Comparison of ENCODE assay signal across 7 cellular contexts in the genomic region with DNA sequence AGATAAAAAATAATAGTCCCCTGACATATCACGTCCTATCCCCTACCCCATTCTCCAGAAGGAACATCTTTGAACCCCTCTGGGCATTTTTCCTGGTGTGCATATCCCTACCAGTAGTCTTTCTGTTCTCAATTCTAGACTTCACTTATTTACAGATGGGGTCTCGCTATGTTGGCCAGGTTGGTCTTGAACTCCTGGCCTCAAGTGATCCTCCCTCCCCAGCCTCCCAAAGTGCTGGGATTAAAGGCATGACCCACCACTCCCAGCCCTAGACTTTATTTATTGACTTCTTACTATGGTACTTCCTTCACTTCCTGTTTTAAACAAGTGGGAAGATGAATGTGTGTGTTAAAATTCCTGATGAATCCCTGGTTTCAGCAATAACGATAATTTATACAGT. TPM values are rescaled to one million over a fixed set of nuclear protein-coding genes. Genes with fewer than 3 reads are reported as not detected.
A peak's percentile ranks its signal among the peaks of the same experiment; 100 is the strongest.
DNase-seq lines count a peak whose midpoint lies in the region; ATAC-seq, FAIRE-seq and TF ChIP-seq lines count a peak whose summit lies in the region.

No MANE protein-coding gene starts in this region.

- H3K9me3 Mint-ChIP-seq in activated B cell treated with CpG ODN at 0.5 μM for 24 hours: no peaks in the 10 kb centered on the region
- H3K9me3 Mint-ChIP-seq in stimulated activated effector memory CD8-positive, alpha-beta T cell treated with anti-CD3 and anti-CD28 coated beads, Interleukin-12 subunit alpha, Interleukin-12 subunit beta, amount 100 ng/mL, for 72 hours: no peaks in the 10 kb centered on the region

- no peak for ATAC-seq in activated B cell treated with CpG ODN at 0.5 μM for 24 hours (ENCODE audit: low read depth)
- no peak for ATAC-seq in gastroesophageal sphincter
- ATAC-seq in stimulated activated effector memory CD8-positive, alpha-beta T cell treated with anti-CD3 and anti-CD28 coated beads, Interleukin-12 subunit alpha, Interleukin-12 subunit beta, amount 100 ng/mL, for 72 hours: no peak

- H3K27me3 ChIP-seq in HUES48 (ENCODE audit: control insufficient read depth, insufficient read depth, low read length) (no peaks in the 10 kb centered on the region), gastroesophageal sphincter (no peaks in the 10 kb centered on the region)

- H3K4me1 Mint-ChIP-seq in activated B cell treated with CpG ODN at 0.5 μM for 24 hours: peaks cover 20% of the 10 kb centered on the region
- H3K4me1 Mint-ChIP-seq in stimulated activated effector memory CD8-positive, alpha-beta T cell treated with anti-CD3 and anti-CD28 coated beads, Interleukin-12 subunit alpha, Interleukin-12 subunit beta, amount 100 ng/mL, for 72 hours: peaks cover 22% of the 10 kb centered on the region

- intact Hi-C loops in activated B cell treated with CpG ODN at 0.5 μM for 24 hours (cut with micrococcal nuclease): loop anchor here (1.0 to 10.0 kb wide), 15 partner anchors 70 to 1875 kb away; a partner anchor contains a TSS

- H3K9me3 ChIP-seq in HUES48 (ENCODE audit: control insufficient read depth, insufficient read depth, low read length) (peaks cover 52% of the 10 kb centered on the region), gastroesophageal sphincter (no peaks in the 10 kb centered on the region)

- H3K27ac ChIP-seq in HUES48 (ENCODE audit: low read depth, low read length) (no peak overlapping the region), gastroesophageal sphincter (peak overlapping the region; percentile 57 to 87 (median 82))

- H3K27ac Mint-ChIP-seq in activated B cell treated with CpG ODN at 0.5 μM for 24 hours: peak overlapping the region; percentile 93
- H3K27ac Mint-ChIP-seq in stimulated activated effector memory CD8-positive, alpha-beta T cell treated with anti-CD3 and anti-CD28 coated beads, Interleukin-12 subunit alpha, Interleukin-12 subunit beta, amount 100 ng/mL, for 72 hours: peak overlapping the region; percentile 87

- H3K9ac ChIP-seq in HUES48 (ENCODE audit: low read depth, low read length): no peak overlapping the region

- peaks cover 23% of the 10 kb centered on the region for H3K36me3 Mint-ChIP-seq in activated B cell treated with CpG ODN at 0.5 μM for 24 hours (ENCODE audit: low read depth)
- peaks cover 5% of the 10 kb centered on the region for H3K36me3 Mint-ChIP-seq in stimulated activated effector memory CD8-positive, alpha-beta T cell treated with anti-CD3 and anti-CD28 coated beads, Interleukin-12 subunit alpha, Interleukin-12 subunit beta, amount 100 ng/mL, for 72 hours

- TF ChIP-seq CTCF in activated B cell treated with CpG ODN at 0.5 μM for 24 hours (IDR thresholded peaks at IDR 0.05): no peak
- no peak for TF ChIP-seq CTCF in gastroesophageal sphincter (IDR thresholded peaks at IDR 0.05)

- TF ChIP-seq EP300 in gastroesophageal sphincter (IDR thresholded peaks at IDR 0.05): no peak

- H3K4me1 ChIP-seq in HUES48 (ENCODE audit: control insufficient read depth, insufficient read depth, low read length): no peaks in the 10 kb centered on the region
- peaks cover 0 to 34% (median 0%) of the 10 kb centered on the region in 3 donors for H3K4me1 ChIP-seq in gastroesophageal sphincter

- WGBS in gastroesophageal sphincter (ENCODE audit: low coverage in 1 of 2), 2 donors: 38 to 40% methylated on average over 2 of the region's 3 CpGs

- TF ChIP-seq POLR2A in gastroesophageal sphincter (IDR thresholded peaks at IDR 0.05) (no peak), GM12891 (IDR thresholded peaks at IDR 0.05; ENCODE audit: low read depth, low read length) (no peak)

- H3K27me3 Mint-ChIP-seq in activated B cell treated with CpG ODN at 0.5 μM for 24 hours: no peaks in the 10 kb centered on the region

- DNase-seq in activated B cell treated with CpG ODN at 0.5 μM for 24 hours: no peak
- no peak for DNase-seq in stimulated activated effector memory CD8-positive, alpha-beta T cell treated with anti-CD3 and anti-CD28 coated beads, Interleukin-12 subunit alpha, Interleukin-12 subunit beta, amount 100 ng/mL, for 72 hours (ENCODE audit: low spot score in 2 of 2)
- DNase-seq in NCI-H524 treated with DMSO at 0.1 percent for 48 hours (lab: John Stamatoyannopoulos, UW): no peak
- no peak for DNase-seq in inferior parietal cortex (ENCODE audit: extremely low spot score)
- no peak for DNase-seq in GM12891 (ENCODE audit: insufficient read length, low spot score)

- peak overlapping the region; percentile 89 for H3K4me3 Mint-ChIP-seq in activated B cell treated with CpG ODN at 0.5 μM for 24 hours
- peak overlapping the region; percentile 76 for H3K4me3 Mint-ChIP-seq in stimulated activated effector memory CD8-positive, alpha-beta T cell treated with anti-CD3 and anti-CD28 coated beads, Interleukin-12 subunit alpha, Interleukin-12 subunit beta, amount 100 ng/mL, for 72 hours

- CTCF ChIA-PET in activated B cell treated with CpG ODN at 0.5 μM for 24 hours (lab: Charles Lee): interaction anchor here (1.2 kb wide), 4 partner anchors 191 to 582 kb away, joined by 4 to 9 read pairs (median 4); no protein-coding TSS in a partner anchor

- peaks cover 16% of the 10 kb centered on the region; the same call in 1 of the 2 replicates for H3K36me3 ChIP-seq in HUES48 (ENCODE audit: control insufficient read depth, insufficient read depth, low read length)
- peaks cover 0 to 14% of the 10 kb centered on the region in 2 donors for H3K36me3 ChIP-seq in gastroesophageal sphincter

- FAIRE-seq in GM12891 (lab: Jason Lieb, UNC): no peak

- POLR2A ChIA-PET in activated B cell treated with CpG ODN at 0.5 μM for 24 hours (lab: Charles Lee): interaction anchor here (0.9 to 1.6 kb wide), 11 partner anchors 192 to 1078 kb away, joined by 3 to 23 read pairs (median 6); a partner anchor contains a TSS

- H3K4me3 ChIP-seq in HUES48 (ENCODE audit: low read depth, low read length): peak overlapping the region; percentile 47
- H3K4me3 ChIP-seq in gastroesophageal sphincter: peak overlapping the region; percentile 65 to 96

TF ChIP-seq in GM12891, 5 proteins besides CTCF, POLR2A, EP300 and RAD21:
- TF ChIP-seq TAF1 (IDR thresholded peaks at IDR 0.05; ENCODE audit: low read depth, low read length): no peak
- TF ChIP-seq POU2F2 (IDR thresholded peaks at IDR 0.05; ENCODE audit: low read depth, low read length): no peak
- no peak for TF ChIP-seq PAX5 (IDR thresholded peaks at IDR 0.05; ENCODE audit: insufficient read depth, low read length, severe bottlenecking)
- no peak for TF ChIP-seq SPI1 (IDR thresholded peaks at IDR 0.05; ENCODE audit: low read depth, low read length)
- no peak for TF ChIP-seq POLR2AphosphoS5 (IDR thresholded peaks at IDR 0.05; ENCODE audit: low read depth, low read length)
TF ChIP-seq in GM12891: peak in this region for 0.

RNA-seq across cellular contexts. Expression of a gene that starts 0.6 kb away (rescaled TPM):
- total RNA-seq in activated B cell treated with CpG ODN at 0.5 μM for 24 hours: 13.2 and 15.3 TPM in 2 replicates
- total RNA-seq in gastroesophageal sphincter: 10 to 100 TPM; 13.7 to 37.0 (median 25.6) TPM
- 18.0 TPM for polyA plus RNA-seq in GM12891 (2012; ENCODE audit: low read depth, missing spikeins)
